ENCODE assay signal across 1 cellular context in genomic region chr4:25233194-25233593, GRCh38.
TF ChIP-seq lines count a peak whose summit lies in the region.

No MANE protein-coding gene starts in this region.

TF ChIP-seq in GM12878, 131 proteins besides CTCF, POLR2A, EP300 and RAD21 (continued from another document and continues in another):
- TF ChIP-seq REST (IDR thresholded peaks at IDR 0.05; ENCODE audit: low read depth, low read length), result no peak
- no peak for TF ChIP-seq BRCA1 (IDR thresholded peaks at IDR 0.05; ENCODE audit: low read depth, low read length)
- TF ChIP-seq MEF2A (IDR thresholded peaks at IDR 0.05; ENCODE audit: insufficient read depth, low read depth, low read length), result no peak
- TF ChIP-seq NR2C2 (IDR thresholded peaks at IDR 0.05; ENCODE audit: borderline replicate concordance, control insufficient read depth, insufficient read length, low read depth), result no peak
- TF ChIP-seq HDGF (IDR thresholded peaks at IDR 0.05), result no peak
- TF ChIP-seq CREB1 (IDR thresholded peaks at IDR 0.05; ENCODE audit: low read depth), result no peak
- TF ChIP-seq CEBPZ (IDR thresholded peaks at IDR 0.05; ENCODE audit: low read depth, low read length), result no peak
- TF ChIP-seq RELB (IDR thresholded peaks at IDR 0.05; ENCODE audit: low read depth), result 0 out of 2 replicates have a peak, but pooled peaks have one; percentile 27
- TF ChIP-seq ZBED1 (IDR thresholded peaks at IDR 0.05; ENCODE audit: borderline replicate concordance), result no peak
- no peak for TF ChIP-seq ZNF384 (IDR thresholded peaks at IDR 0.05; ENCODE audit: borderline replicate concordance, low read depth, low read length)
- 0 out of 2 replicates have a peak, but pooled peaks have one; percentile 65 for TF ChIP-seq CBX5 (IDR thresholded peaks at IDR 0.05; ENCODE audit: low read depth)
- TF ChIP-seq TAF1 (IDR thresholded peaks at IDR 0.05; ENCODE audit: borderline replicate concordance, low read depth, low read length), result no peak
- TF ChIP-seq ZNF622 (IDR thresholded peaks at IDR 0.05), result no peak
- no peak for TF ChIP-seq ZNF207 (IDR thresholded peaks at IDR 0.05; ENCODE audit: borderline replicate concordance)
- TF ChIP-seq HDAC6 (IDR thresholded peaks at IDR 0.05; ENCODE audit: unreplicated experiment), result no peak
- no peak for TF ChIP-seq IRF5 (IDR thresholded peaks at IDR 0.05; ENCODE audit: borderline replicate concordance)
- no peak for TF ChIP-seq WRNIP1 (IDR thresholded peaks at IDR 0.05; ENCODE audit: borderline replicate concordance, low read depth, low read length)
- TF ChIP-seq YBX1 (IDR thresholded peaks at IDR 0.05), result no peak
- TF ChIP-seq CBX3 (IDR thresholded peaks at IDR 0.05; ENCODE audit: borderline replicate concordance, low read depth), result no peak
- no peak for TF ChIP-seq POLR2AphosphoS2 (IDR thresholded peaks at IDR 0.05; ENCODE audit: low read depth, low read length)
- TF ChIP-seq FOXK2 (IDR thresholded peaks at IDR 0.05), result no peak
- no peak for TF ChIP-seq PBX3 (IDR thresholded peaks at IDR 0.05; ENCODE audit: insufficient replicate concordance, low read depth, low read length)
- TF ChIP-seq TBL1XR1 (IDR thresholded peaks at IDR 0.05; ENCODE audit: low read depth, low read length), result no peak
- TF ChIP-seq CUX1 (IDR thresholded peaks at IDR 0.05; ENCODE audit: insufficient replicate concordance, low read depth, low read length), result no peak
- peak; percentile 85 for TF ChIP-seq KLF5 (IDR thresholded peaks at IDR 0.05; ENCODE audit: partially characterized antibody)
- TF ChIP-seq NBN (IDR thresholded peaks at IDR 0.05), result 0 out of 2 replicates have a peak, but pooled peaks have one; percentile 16
- no peak for TF ChIP-seq GABPA (IDR thresholded peaks at IDR 0.05; ENCODE audit: low read depth)
- TF ChIP-seq MLLT1 (IDR thresholded peaks at IDR 0.05), result no peak
- TF ChIP-seq ZNF217 (IDR thresholded peaks at IDR 0.05), result peak; percentile 62; the same call in 1 of the 2 replicates
- no peak for TF ChIP-seq ZBTB11 (CRISPR knock-in tag; IDR thresholded peaks at IDR 0.05)
- no peak for TF ChIP-seq SMAD1 (IDR thresholded peaks at IDR 0.05; ENCODE audit: low read depth, partially characterized antibody)
- no peak for TF ChIP-seq TCF12 (IDR thresholded peaks at IDR 0.05; ENCODE audit: low read depth, low read length)
- TF ChIP-seq BACH1 (IDR thresholded peaks at IDR 0.05; ENCODE audit: borderline replicate concordance), result no peak
- TF ChIP-seq HDAC2 (IDR thresholded peaks at IDR 0.05), result no peak
- no peak for TF ChIP-seq NR2F1 (conservative IDR thresholded peaks at IDR 0.05)
- no peak for TF ChIP-seq RBBP5 (conservative IDR thresholded peaks at IDR 0.05)
- no peak for TF ChIP-seq USF2 (IDR thresholded peaks at IDR 0.05; ENCODE audit: borderline replicate concordance, low read depth, low read length)
